1 cellular context compared by ENCODE assay signal in genomic region chr3:14272041-14272958, GRCh38.
A peak's percentile ranks its signal among the peaks of the same experiment; 100 is the strongest.
TF ChIP-seq lines count a peak whose summit lies in the region.

No MANE protein-coding gene starts in this region.

TF ChIP-seq in GM23338, 12 proteins besides CTCF, POLR2A, EP300 and RAD21 (continued from another document):
- 0 out of 2 replicates have a peak, but pooled peaks have one; percentile 20 for TF ChIP-seq CREB1 (CRISPR knock-in tag; IDR thresholded peaks at IDR 0.05; ENCODE audit: low read depth)
